ENCODE assay signal across 8 cellular contexts in the genomic region with DNA sequence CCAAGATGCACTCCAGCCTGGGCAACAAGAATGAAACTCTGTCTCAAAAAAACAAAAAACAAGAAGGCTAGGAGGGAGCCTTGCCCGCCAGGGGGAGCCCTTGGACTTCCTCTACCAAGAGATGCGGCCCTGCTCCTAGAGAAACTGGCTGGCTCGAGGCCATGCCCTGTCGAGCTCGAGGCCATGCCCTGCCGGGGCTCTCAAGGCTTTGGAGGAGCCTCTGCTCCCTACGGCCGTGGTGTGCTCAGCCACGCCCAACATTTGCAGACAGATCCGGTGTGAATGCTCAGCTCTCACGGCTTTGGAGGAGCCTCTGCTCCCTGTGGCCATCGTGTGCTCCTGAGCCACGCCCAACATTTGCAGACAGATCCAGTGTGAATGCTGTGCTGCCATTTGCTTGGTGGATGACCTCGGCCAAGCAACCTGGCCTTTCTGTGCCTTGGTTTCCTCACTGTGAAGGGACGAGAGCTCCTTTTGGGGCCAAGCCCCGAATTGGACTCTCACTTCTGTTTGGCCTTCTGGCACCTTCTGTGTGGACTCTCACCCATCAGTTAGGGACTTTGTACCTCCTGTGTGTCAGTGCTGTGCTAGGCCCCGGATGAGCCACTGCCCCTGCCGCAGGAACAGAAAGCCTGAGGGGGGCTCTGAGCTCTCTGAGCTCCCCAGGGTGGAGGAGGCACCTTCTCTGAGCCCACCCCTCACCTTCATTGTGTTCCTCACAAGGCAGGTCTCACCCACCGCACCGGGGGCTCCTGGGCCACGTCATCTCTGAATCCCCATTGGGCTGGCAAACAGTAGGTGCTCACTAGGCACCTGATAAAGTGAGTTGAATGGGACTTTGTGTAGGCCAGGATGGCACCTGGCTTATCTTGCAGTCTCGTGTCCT. TPM values are rescaled to one million over a fixed set of nuclear protein-coding genes. Genes with fewer than 3 reads are reported as not detected.
A peak's percentile ranks its signal among the peaks of the same experiment; 100 is the strongest.
DNase-seq lines count a peak whose midpoint lies in the region; ATAC-seq and TF ChIP-seq lines count a peak whose summit lies in the region.

No MANE protein-coding gene starts in this region.

- no peak overlapping the region for H3K27ac ChIP-seq in ACC112 (ENCODE audit: low read depth, low read length)
- H3K27ac ChIP-seq in WERI-Rb-1: no peak overlapping the region

- peaks cover 6% of the 10 kb centered on the region; the same call in 1 of the 2 replicates for H3K36me3 ChIP-seq in ACC112 (ENCODE audit: insufficient read depth, low read length)
- peaks cover 13% of the 10 kb centered on the region for H3K36me3 ChIP-seq in WERI-Rb-1

- in situ Hi-C loops in T47D (cut with HindIII; ENCODE audit: low pct_unique_long_range_greater_than_20kb, low sequenced_read_pairs): no loop called here

- DNase-seq in GM19240 (ENCODE audit: insufficient read length, low spot score): peak; percentile 79
- peak; percentile 85 for DNase-seq in NCI-H2171 treated with DMSO at 0.1 percent for 48 hours (lab: John Stamatoyannopoulos, UW)
- peak; percentile 94 for DNase-seq in WERI-Rb-1
- DNase-seq in T47D (ENCODE audit: low read depth in 1 of 2, low spot score in 1 of 2): peak; percentile 78 to 94
- DNase-seq in immature natural killer cell: peak; percentile 85 to 87 (median 85)
- DNase-seq in smooth muscle cell of the brain vasculature (ENCODE audit: low read depth, low spot score): peak; percentile 81

- peaks cover 18% of the 10 kb centered on the region for H3K4me1 ChIP-seq in ACC112 (ENCODE audit: control insufficient read depth, insufficient read depth, low read length, unreplicated experiment)

- no peaks in the 10 kb centered on the region for H3K9me3 ChIP-seq in WERI-Rb-1 (ENCODE audit: severe bottlenecking)

- H3K27me3 Mint-ChIP-seq in immature natural killer cell (ENCODE audit: low read depth in 3 of 3): no peaks in the 10 kb centered on the region

- no peaks in the 10 kb centered on the region for H3K27me3 ChIP-seq in ACC112 (ENCODE audit: insufficient read depth, low read length)
- H3K27me3 ChIP-seq in WERI-Rb-1 (ENCODE audit: insufficient read depth, low read depth, severe bottlenecking): no peaks in the 10 kb centered on the region

- H3K4me3 ChIP-seq in ACC112 (ENCODE audit: low read depth, low read length) (peak overlapping the region; percentile 56; the same call in 1 of the 2 replicates), WERI-Rb-1 (ENCODE audit: low read depth, low read length) (no peak overlapping the region)

- H2AFZ ChIP-seq in ACC112 (ENCODE audit: low read length, unreplicated experiment): no peak overlapping the region

- peaks cover 3 to 11% (median 4%) of the 10 kb centered on the region in 3 donors for H3K36me3 Mint-ChIP-seq in immature natural killer cell

- TF ChIP-seq CTCF in WERI-Rb-1 (IDR thresholded peaks at IDR 0.05; ENCODE audit: low read depth, low read length): peak; percentile 86

- no peaks in the 10 kb centered on the region for H3K79me2 ChIP-seq in ACC112 (ENCODE audit: control insufficient read depth, insufficient read depth, low read length, unreplicated experiment)

- H3K27ac Mint-ChIP-seq in immature natural killer cell: peak overlapping the region in 3 of 6 donors; percentile 63 to 82 (median 80)

- H3K4me1 Mint-ChIP-seq in immature natural killer cell: peaks cover 3 to 6% of the 10 kb centered on the region in 2 donors

- peak overlapping the region in 1 of 5 donors; percentile 22 for H3K4me3 Mint-ChIP-seq in immature natural killer cell

- no peak for ATAC-seq in HG03342 (IDR thresholded peaks at IDR 0.05; ENCODE audit: unreplicated experiment)

- no peaks in the 10 kb centered on the region for H3K9me3 Mint-ChIP-seq in immature natural killer cell

RNA-seq across cellular contexts. Expression of gene C11orf24, which starts 14.1 kb away (rescaled TPM):
- polyA plus RNA-seq in immature natural killer cell: 10 to 100 TPM; 10.4 to 27.1 (median 12.6) TPM

RNA-seq across cellular contexts. Expression of gene KMT5B, which starts 44.6 kb away (rescaled TPM):
- 10 to 100 TPM; 23.9 to 58.5 (median 30.0) TPM for polyA plus RNA-seq in immature natural killer cell

RNA-seq across cellular contexts. Expression of gene LRP5, which starts 54.7 kb away (rescaled TPM):
- 1 to 10 TPM in 1 of 3 donors, under 1 TPM in 2; 0.03 to 1.2 (median 0.66) TPM for polyA plus RNA-seq in immature natural killer cell
